18 cellular contexts compared by ENCODE assay signal in genomic region chr14:24086193-24086955, GRCh38. TPM values are rescaled to one million over a fixed set of nuclear protein-coding genes. Genes with fewer than 3 reads are reported as not detected.
DNase-seq lines count a peak whose midpoint lies in the region; ATAC-seq and TF ChIP-seq lines count a peak whose summit lies in the region.
"Had no signal": no experiment of that assay in that cellular context is flagged by ENCODE, and none has a peak within 500 bp of the region (broad histone marks: within the 10 kb centered on the region; RNA-seq: fewer than 3 reads in every experiment).

No MANE protein-coding gene starts in this region.

- POLR2A ChIA-PET in WTC11 (lab: Charles Lee), result no interaction called here
- POLR2A ChIA-PET in activated CD4-positive, alpha-beta memory T cell treated with anti-CD3 and anti-CD28 coated beads for 36 hours (lab: Charles Lee), result no interaction called here

- H3K4me3 ChIP-seq in SJCRH30, result no peak overlapping the region

- H3K4me1 Mint-ChIP-seq in glutamatergic neuron (ENCODE audit: low read depth, unreplicated experiment) (peaks cover 47% of the 10 kb centered on the region), WTC11 (peaks cover 17% of the 10 kb centered on the region)
- peaks cover 8% of the 10 kb centered on the region for H3K4me1 Mint-ChIP-seq in activated CD4-positive, alpha-beta memory T cell treated with anti-CD3 and anti-CD28 coated beads for 36 hours (ENCODE audit: low read depth)

- intact Hi-C loops in activated CD4-positive, alpha-beta memory T cell treated with anti-CD3 and anti-CD28 coated beads for 36 hours (cut with micrococcal nuclease), result no loop called here

- H3K9me3 Mint-ChIP-seq in glutamatergic neuron (ENCODE audit: unreplicated experiment) (peaks cover 19% of the 10 kb centered on the region), WTC11 (no peaks in the 10 kb centered on the region)
- no peaks in the 10 kb centered on the region for H3K9me3 Mint-ChIP-seq in activated CD4-positive, alpha-beta memory T cell treated with anti-CD3 and anti-CD28 coated beads for 36 hours
- H3K9me3 Mint-ChIP-seq: CD8-positive, alpha-beta T cell had no signal

- no peak for TF ChIP-seq CTCF in glutamatergic neuron (IDR thresholded peaks at IDR 0.05; ENCODE audit: partially characterized antibody, unreplicated experiment)
- no peak for TF ChIP-seq CTCF in WTC11 (IDR thresholded peaks at IDR 0.05)

- CTCF ChIA-PET in WTC11 (lab: Charles Lee), result interaction anchor here (1.2 to 2.7 kb wide), 3 partner anchors 22 to 31 kb away, joined by 3 to 17 read pairs (median 7); no protein-coding TSS in a partner anchor
- CTCF ChIA-PET in activated CD4-positive, alpha-beta memory T cell treated with anti-CD3 and anti-CD28 coated beads for 36 hours (lab: Charles Lee), result interaction anchor here (0.8 to 1.4 kb wide), 3 partner anchors 22 to 83 kb away, joined by 3 to 9 read pairs (median 5); no protein-coding TSS in a partner anchor

- no peaks in the 10 kb centered on the region for H3K27me3 ChIP-seq in SJCRH30

- H3K4me3 Mint-ChIP-seq in glutamatergic neuron (ENCODE audit: unreplicated experiment) (no peak overlapping the region), WTC11 (no peak overlapping the region)
- no peak overlapping the region for H3K4me3 Mint-ChIP-seq in activated CD4-positive, alpha-beta memory T cell treated with anti-CD3 and anti-CD28 coated beads for 36 hours
- H3K4me3 Mint-ChIP-seq: CD8-positive, alpha-beta T cell had no signal

- no peak overlapping the region; the same call in 1 of the 2 replicates for H3K27ac ChIP-seq in SJCRH30

- H3K9me3 ChIP-seq in SJCRH30 (replicated peaks), result no peaks in the 10 kb centered on the region

- peaks cover 10% of the 10 kb centered on the region for H3K36me3 Mint-ChIP-seq in glutamatergic neuron (ENCODE audit: unreplicated experiment)
- no peaks in the 10 kb centered on the region for H3K36me3 Mint-ChIP-seq in WTC11
- H3K36me3 Mint-ChIP-seq in activated CD4-positive, alpha-beta memory T cell treated with anti-CD3 and anti-CD28 coated beads for 36 hours, result no peaks in the 10 kb centered on the region
- H3K36me3 Mint-ChIP-seq: CD8-positive, alpha-beta T cell had no signal

- peak overlapping the region; percentile 49 for H3K27ac Mint-ChIP-seq in glutamatergic neuron (ENCODE audit: unreplicated experiment)
- H3K27ac Mint-ChIP-seq in WTC11, result no peak overlapping the region
- no peak overlapping the region for H3K27ac Mint-ChIP-seq in activated CD4-positive, alpha-beta memory T cell treated with anti-CD3 and anti-CD28 coated beads for 36 hours
- H3K27ac Mint-ChIP-seq: CD8-positive, alpha-beta T cell had no signal

- H3K27me3 Mint-ChIP-seq in glutamatergic neuron (ENCODE audit: unreplicated experiment) (peaks cover 7% of the 10 kb centered on the region), WTC11 (ENCODE audit: low read depth) (peaks cover 24% of the 10 kb centered on the region)
- H3K27me3 Mint-ChIP-seq in activated CD4-positive, alpha-beta memory T cell treated with anti-CD3 and anti-CD28 coated beads for 36 hours, result no peaks in the 10 kb centered on the region

- DNase-seq in NCI-H524 (lab: John Stamatoyannopoulos, UW) (peak; percentile 85 to 96), SJCRH30 (peak; percentile 71 to 75), glutamatergic neuron (no peak), retina (peak; percentile 57), WTC11 (ENCODE audit: low spot score) (no peak), C1 segment of cervical spinal cord (lab: John Stamatoyannopoulos, UW) (no peak)
- DNase-seq in activated CD4-positive, alpha-beta memory T cell treated with anti-CD3 and anti-CD28 coated beads for 36 hours, result no peak
- DNase-seq: CD8-positive, alpha-beta T cell; GDM1; Karpas-422; NCI-H1694; NCI-H2081; NCI-H2171; NK-92 treated with Interleukin-12 subunit alpha and Interleukin-12 subunit beta, amount 100 ng/mL, for 24 hours; SIG-M5 had no signal

- no peaks in the 10 kb centered on the region for H3K36me3 ChIP-seq in SJCRH30

- ATAC-seq in WTC11, result no peak
- ATAC-seq: CD8-positive, alpha-beta T cell; SK-N-SH treated with all-trans-retinoic acid at 6 μM for 48 hours had no signal

- peaks cover 8% of the 10 kb centered on the region; the same call in 1 of the 2 replicates for H3K4me1 ChIP-seq in SJCRH30

TF ChIP-seq in WTC11, 78 proteins besides CTCF, POLR2A, EP300 and RAD21 (continues in another document):
- TF ChIP-seq ZBTB43 (CRISPR knock-in tag; IDR thresholded peaks at IDR 0.05), result no peak
- TF ChIP-seq, protein P1, sequence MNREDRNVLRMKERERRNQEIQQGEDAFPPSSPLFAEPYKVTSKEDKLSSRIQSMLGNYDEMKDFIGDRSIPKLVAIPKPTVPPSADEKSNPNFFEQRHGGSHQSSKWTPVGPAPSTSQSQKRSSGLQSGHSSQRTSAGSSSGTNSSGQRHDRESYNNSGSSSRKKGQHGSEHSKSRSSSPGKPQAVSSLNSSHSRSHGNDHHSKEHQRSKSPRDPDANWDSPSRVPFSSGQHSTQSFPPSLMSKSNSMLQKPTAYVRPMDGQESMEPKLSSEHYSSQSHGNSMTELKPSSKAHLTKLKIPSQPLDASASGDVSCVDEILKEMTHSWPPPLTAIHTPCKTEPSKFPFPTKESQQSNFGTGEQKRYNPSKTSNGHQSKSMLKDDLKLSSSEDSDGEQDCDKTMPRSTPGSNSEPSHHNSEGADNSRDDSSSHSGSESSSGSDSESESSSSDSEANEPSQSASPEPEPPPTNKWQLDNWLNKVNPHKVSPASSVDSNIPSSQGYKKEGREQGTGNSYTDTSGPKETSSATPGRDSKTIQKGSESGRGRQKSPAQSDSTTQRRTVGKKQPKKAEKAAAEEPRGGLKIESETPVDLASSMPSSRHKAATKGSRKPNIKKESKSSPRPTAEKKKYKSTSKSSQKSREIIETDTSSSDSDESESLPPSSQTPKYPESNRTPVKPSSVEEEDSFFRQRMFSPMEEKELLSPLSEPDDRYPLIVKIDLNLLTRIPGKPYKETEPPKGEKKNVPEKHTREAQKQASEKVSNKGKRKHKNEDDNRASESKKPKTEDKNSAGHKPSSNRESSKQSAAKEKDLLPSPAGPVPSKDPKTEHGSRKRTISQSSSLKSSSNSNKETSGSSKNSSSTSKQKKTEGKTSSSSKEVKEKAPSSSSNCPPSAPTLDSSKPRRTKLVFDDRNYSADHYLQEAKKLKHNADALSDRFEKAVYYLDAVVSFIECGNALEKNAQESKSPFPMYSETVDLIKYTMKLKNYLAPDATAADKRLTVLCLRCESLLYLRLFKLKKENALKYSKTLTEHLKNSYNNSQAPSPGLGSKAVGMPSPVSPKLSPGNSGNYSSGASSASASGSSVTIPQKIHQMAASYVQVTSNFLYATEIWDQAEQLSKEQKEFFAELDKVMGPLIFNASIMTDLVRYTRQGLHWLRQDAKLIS (CRISPR knock-in tag; IDR thresholded peaks at IDR 0.05; ENCODE audit: borderline replicate concordance), result no peak
- no peak for TF ChIP-seq FOXJ3 (CRISPR knock-in tag; IDR thresholded peaks at IDR 0.05; ENCODE audit: borderline replicate concordance)

RNA-seq across cellular contexts. Expression of gene PCK2, which starts 7.7 kb away (rescaled TPM):
- 14.9 and 16.2 TPM in 2 replicates for total RNA-seq in SJCRH30 (2014; rRNA removed; shearing (Covaris generic))
- 99.9 TPM for total RNA-seq in glutamatergic neuron (ENCODE audit: unreplicated experiment)
- total RNA-seq in WTC11 (2021), result 51.2 to 67.0 TPM (median 59.2 TPM) in 3 replicates
- total RNA-seq in activated CD4-positive, alpha-beta memory T cell treated with anti-CD3 and anti-CD28 coated beads for 36 hours, result 100 to 1,000 TPM; 118 to 125 TPM

RNA-seq across cellular contexts. Expression of gene CPNE6, which starts 15.0 kb away (rescaled TPM):
- total RNA-seq in SJCRH30 (2014; rRNA removed; shearing (Covaris generic)), result not detected in 2 replicates
- 0.44 TPM for total RNA-seq in glutamatergic neuron (ENCODE audit: unreplicated experiment)
- not detected in 3 replicates for total RNA-seq in WTC11 (2021)
- total RNA-seq in activated CD4-positive, alpha-beta memory T cell treated with anti-CD3 and anti-CD28 coated beads for 36 hours, result not detected
- total RNA-seq: CD8-positive, alpha-beta T cell; H1; M059J had no signal

RNA-seq across cellular contexts. Expression of gene DCAF11, which starts 28.2 kb away (rescaled TPM):
- 75.2 and 82.0 TPM in 2 replicates for total RNA-seq in SJCRH30 (2014; rRNA removed; shearing (Covaris generic))
- total RNA-seq in glutamatergic neuron (ENCODE audit: unreplicated experiment) (54.1 TPM), WTC11 (2021) (73.6 to 90.2 TPM (median 77.3 TPM) in 3 replicates)
- total RNA-seq in activated CD4-positive, alpha-beta memory T cell treated with anti-CD3 and anti-CD28 coated beads for 36 hours, result 10 to 100 TPM; 85.6 to 91.8 TPM

RNA-seq across cellular contexts. Expression of gene NRL, which starts 28.4 kb away (rescaled TPM):
- total RNA-seq in SJCRH30 (2014; rRNA removed; shearing (Covaris generic)), result 3.5 and 4.4 TPM in 2 replicates
- total RNA-seq in glutamatergic neuron (ENCODE audit: unreplicated experiment) (3.7 TPM), WTC11 (2021) (1.3 to 2.3 TPM (median 1.6 TPM) in 3 replicates)
- total RNA-seq in activated CD4-positive, alpha-beta memory T cell treated with anti-CD3 and anti-CD28 coated beads for 36 hours, result 1 to 10 TPM; 1.2 to 1.9 TPM

RNA-seq across cellular contexts. Expression of gene CARMIL3, which starts 34.6 kb away (rescaled TPM):
- total RNA-seq in SJCRH30 (2014; rRNA removed; shearing (Covaris generic)), result 0.20 and 0.40 TPM in 2 replicates
- total RNA-seq in glutamatergic neuron (ENCODE audit: unreplicated experiment) (108 TPM), WTC11 (2021) (10.6 to 13.0 TPM (median 11.4 TPM) in 3 replicates)
- under 1 TPM; 0.75 to 1.00 TPM for total RNA-seq in activated CD4-positive, alpha-beta memory T cell treated with anti-CD3 and anti-CD28 coated beads for 36 hours
- total RNA-seq: M059J had no signal

Comparison
In these comparisons a context has a peak if more than half of its experiments do, and no peak if none do; other contexts are left out.
1. DNase-seq: peak in NCI-H524 (2 of 2), SJCRH30 (2 of 2) and retina (single experiment); none in glutamatergic neuron (single experiment), WTC11 (single experiment), C1 segment of cervical spinal cord (0 of 14) and activated CD4-positive, alpha-beta memory T cell treated with anti-CD3 and anti-CD28 coated beads for 36 hours (single experiment).